21 cellular contexts compared by ENCODE assay signal in the genomic region with DNA sequence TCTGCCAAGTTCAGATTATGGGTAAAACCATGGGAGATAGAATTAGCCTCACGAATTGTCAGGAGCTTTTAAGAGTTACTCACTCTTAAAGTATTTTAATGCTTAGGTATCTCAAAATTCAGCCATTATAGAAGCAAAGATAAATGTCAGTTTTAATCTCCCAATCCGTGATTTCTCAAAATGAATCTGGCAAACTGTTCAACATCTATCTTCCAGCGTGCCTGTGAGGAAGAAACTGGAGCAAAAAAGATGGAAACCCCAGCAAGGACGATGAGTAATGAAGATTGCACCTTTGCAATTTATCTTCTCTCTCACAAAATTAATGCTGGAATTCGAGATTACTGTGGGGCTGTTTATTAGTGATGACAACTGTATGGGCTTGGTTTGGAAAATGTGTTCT.
"Had no signal": no experiment of that assay in that cellular context is flagged by ENCODE, and none has a peak within 500 bp of the region (broad histone marks: within the 10 kb centered on the region; RNA-seq: fewer than 3 reads in every experiment).

No MANE protein-coding gene starts in this region.

- H3K4me3 Mint-ChIP-seq: IgD-negative memory B cell had no signal

- H3K9me3 Mint-ChIP-seq: IgD-negative memory B cell had no signal

- DNase-seq: KBM-7, MG63, NCI-H1092, NCI-H1105 treated with DMSO at 0.1 percent for 48 hours, NCI-H1417 treated with DMSO at 0.1 percent for 48 hours, NCI-H146, NCI-H1694 treated with DMSO at 0.1 percent for 48 hours, NCI-H1930, NCI-H2081, NCI-H2107, NCI-H2227 treated with DMSO at 0.1 percent for 48 hours, NCI-H446, NCI-H510A, NCI-H524 treated with DMSO at 0.1 percent for 48 hours, NCI-H774, RPMI8226, SHP77 had no signal

- H3K36me3 ChIP-seq: MG63 had no signal

- H3K27me3 ChIP-seq: MG63 had no signal

- H3K4me1 Mint-ChIP-seq: IgD-negative memory B cell had no signal

- H3K9me3 ChIP-seq: MG63 had no signal

- H3K36me3 Mint-ChIP-seq: IgD-negative memory B cell had no signal

- H3K27ac ChIP-seq: HL-60 had no signal

- H3K4me3 ChIP-seq: MG63 had no signal

- H3K27ac Mint-ChIP-seq: IgD-negative memory B cell had no signal

- FAIRE-seq: HTR-8/SVneo, RCC 7860 had no signal
